Comparison of ENCODE assay signal across 24 cellular contexts in genomic region chr1:110785612-110786011, GRCh38.
DNase-seq lines count a peak whose midpoint lies in the region; ATAC-seq, FAIRE-seq and TF ChIP-seq lines count a peak whose summit lies in the region.
"Had no signal": no experiment of that assay in that cellular context is flagged by ENCODE, and none has a peak within 500 bp of the region (broad histone marks: within the 10 kb centered on the region; RNA-seq: fewer than 3 reads in every experiment).

No MANE protein-coding gene starts in this region.

- no peaks in the 10 kb centered on the region for H3K27me3 ChIP-seq in foreskin keratinocyte
- H3K27me3 ChIP-seq: right atrium auricular region had no signal

- ATAC-seq in activated CD4-positive, alpha-beta T cell treated with anti-CD3 and anti-CD28 coated beads for 36 hours, result no peak
- ATAC-seq in T-helper 17 cell (no peak), foreskin keratinocyte (peak; percentile 67), GM18498 (IDR thresholded peaks at IDR 0.05; ENCODE audit: unreplicated experiment) (no peak)
- ATAC-seq: left cardiac atrium had no signal

- FAIRE-seq in GM12892 (lab: Jason Lieb, UNC), result peak; percentile 56
- FAIRE-seq: D721Med, endometrium had no signal

- CTCF ChIA-PET in activated CD4-positive, alpha-beta T cell treated with anti-CD3 and anti-CD28 coated beads for 36 hours (lab: Charles Lee), result interaction anchor here (0.6 to 8.2 kb wide), 14 partner anchors 9 to 289 kb away, joined by 3 to 90 read pairs (median 16); partner anchors contain the start of gene KCNA2

- peaks cover 18% of the 10 kb centered on the region for H3K36me3 Mint-ChIP-seq in activated CD4-positive, alpha-beta T cell treated with anti-CD3 and anti-CD28 coated beads for 36 hours (ENCODE audit: low read depth)
- H3K36me3 Mint-ChIP-seq in T-helper 17 cell (ENCODE audit: low read depth), result no peaks in the 10 kb centered on the region

- H3K27ac ChIP-seq in foreskin keratinocyte, result no peak overlapping the region
- H3K27ac ChIP-seq: right atrium auricular region, SK-N-MC, upper lobe of left lung had no signal

- no peak overlapping the region for H3K4me3 Mint-ChIP-seq in activated CD4-positive, alpha-beta T cell treated with anti-CD3 and anti-CD28 coated beads for 36 hours
- peak overlapping the region; percentile 52 for H3K4me3 Mint-ChIP-seq in T-helper 17 cell
- H3K4me3 Mint-ChIP-seq: H9 had no signal

- DNase-seq in activated CD4-positive, alpha-beta T cell treated with anti-CD3 and anti-CD28 coated beads for 36 hours, result no peak
- no peak for DNase-seq in activated CD4-positive, alpha-beta T cell treated with anti-CD3 and anti-CD28 coated beads for 48 hours
- DNase-seq in GM12892 (ENCODE audit: insufficient read length) (no peak), T-helper 17 cell (no peak), foreskin keratinocyte (peak; percentile 57 to 79), NCI-H2107 treated with DMSO at 0.1 percent for 48 hours (lab: John Stamatoyannopoulos, UW; ENCODE audit: unreplicated experiment) (no peak), nucleus accumbens (lab: John Stamatoyannopoulos, UW) (no peak)
- DNase-seq: 8988T; activated CD4-positive, CD25-positive, alpha-beta regulatory T cell; H9; IMR-90; left cardiac atrium; mesendoderm; MG63; naive B cell; NCI-H1417 treated with DMSO at 0.1 percent for 48 hours; NCI-H510A treated with DMSO at 0.1 percent for 48 hours; T-helper 9 cell; upper lobe of left lung had no signal

- no peak for TF ChIP-seq POLR2A in GM12892 (IDR thresholded peaks at IDR 0.05; ENCODE audit: low read depth, low read length)

- no peak for TF ChIP-seq CTCF in foreskin keratinocyte (conservative IDR thresholded peaks at IDR 0.05)

- peak overlapping the region; percentile 37 for H3K27ac Mint-ChIP-seq in activated CD4-positive, alpha-beta T cell treated with anti-CD3 and anti-CD28 coated beads for 36 hours
- peak overlapping the region; percentile 88 for H3K27ac Mint-ChIP-seq in T-helper 17 cell
- H3K27ac Mint-ChIP-seq: H9 had no signal

- H3K9me3 Mint-ChIP-seq in activated CD4-positive, alpha-beta T cell treated with anti-CD3 and anti-CD28 coated beads for 36 hours (ENCODE audit: low read depth), result peaks cover 18% of the 10 kb centered on the region

- H3K9me3 ChIP-seq in T-helper 17 cell (ENCODE audit: control insufficient read depth, low read length, poor library complexity, severe bottlenecking), result peaks cover 4% of the 10 kb centered on the region

- H3K27me3 Mint-ChIP-seq in activated CD4-positive, alpha-beta T cell treated with anti-CD3 and anti-CD28 coated beads for 36 hours, result no peaks in the 10 kb centered on the region
- no peaks in the 10 kb centered on the region for H3K27me3 Mint-ChIP-seq in T-helper 17 cell
- H3K27me3 Mint-ChIP-seq: naive B cell had no signal

- peaks cover 67% of the 10 kb centered on the region for H3K4me1 Mint-ChIP-seq in activated CD4-positive, alpha-beta T cell treated with anti-CD3 and anti-CD28 coated beads for 36 hours
- peaks cover 55% of the 10 kb centered on the region for H3K4me1 Mint-ChIP-seq in T-helper 17 cell

- POLR2A ChIA-PET in activated CD4-positive, alpha-beta T cell treated with anti-CD3 and anti-CD28 coated beads for 36 hours (lab: Charles Lee), result no interaction called here

- no peaks in the 10 kb centered on the region for H3K4me1 ChIP-seq in foreskin keratinocyte
- H3K4me1 ChIP-seq: right atrium auricular region had no signal

- intact Hi-C loops in activated CD4-positive, alpha-beta T cell treated with anti-CD3 and anti-CD28 coated beads for 36 hours (cut with DNase I, micrococcal nuclease), result loop anchor here in 1 of 2 experiments (10.0 kb wide), 2 partner anchors 179 to 381 kb away; partner anchors contain the start of genes LAMTOR5 and LRIF1

Comparison
In these comparisons a context has a peak if more than half of its experiments do, and no peak if none do; other contexts are left out.
1. DNase-seq: peak in foreskin keratinocyte (2 of 2); none in activated CD4-positive, alpha-beta T cell treated with anti-CD3 and anti-CD28 coated beads for 36 hours (single experiment), activated CD4-positive, alpha-beta T cell treated with anti-CD3 and anti-CD28 coated beads for 48 hours (single experiment), GM12892 (single experiment), T-helper 17 cell (0 of 3), NCI-H2107 treated with DMSO at 0.1 percent for 48 hours (single experiment) and nucleus accumbens (0 of 56).